22 cellular contexts compared by ENCODE assay signal in genomic region chr21:35178098-35178497, GRCh38.
"Had no signal": no experiment of that assay in that cellular context is flagged by ENCODE, and none has a peak within 500 bp of the region (broad histone marks: within the 10 kb centered on the region; RNA-seq: fewer than 3 reads in every experiment).

No MANE protein-coding gene starts in this region.

- H3K4me3 ChIP-seq: esophagus muscularis mucosa, left lung, lung, ovary, prostate gland, suprapubic skin, tibial artery, upper lobe of right lung had no signal

- DNase-seq: activated CD4-positive, alpha-beta T cell treated with anti-CD3 and anti-CD28 coated beads, Interleukin-2, amount 10 ng/mL, durations not matched to agents 7 days and 5 days; activated CD4-positive, CD25-positive, alpha-beta regulatory T cell treated with anti-CD3 and anti-CD28 coated beads, Interleukin-2, amount 50 U/mL, for 72 hours; activated CD8-positive, alpha-beta memory T cell treated with anti-CD3 and anti-CD28 coated beads, Interleukin-2, amount 10 ng/mL, durations not matched to agents 7 days and 5 days; activated gamma-delta T cell treated with Interleukin-2 at 50 U/mL for 16 hours; activated naive CD8-positive, alpha-beta T cell treated with anti-CD3 and anti-CD28 coated beads, Interleukin-2, amount 50 U/mL, for 24 hours; amygdala; endodermal cell; left lung; naive B cell; nephron progenitor cell; ovary; retina; stimulated activated CD4-positive, alpha-beta T cell treated with anti-CD3 and anti-CD28 coated beads, Interleukin-15, amount 100 ng/mL, for 24 hours; stimulated activated CD4-positive, alpha-beta T cell treated with anti-CD3 and anti-CD28 coated beads, Interleukin-2, amount 100 ng/mL, for 24 hours; stimulated activated naive CD4-positive, alpha-beta T cell; tibial artery; upper lobe of right lung had no signal

- H3K9me3 ChIP-seq: esophagus muscularis mucosa, left lung, ovary, prostate gland, suprapubic skin, tibial artery, upper lobe of right lung had no signal

- H3K27ac ChIP-seq: esophagus muscularis mucosa, left lung, ovary, prostate gland, suprapubic skin, tibial artery, upper lobe of right lung had no signal

- H3K27me3 ChIP-seq: esophagus muscularis mucosa, left lung, ovary, suprapubic skin, tibial artery, upper lobe of right lung had no signal

- ATAC-seq: activated CD8-positive, alpha-beta memory T cell treated with anti-CD3 and anti-CD28 coated beads, Interleukin-2, amount 10 ng/mL, durations not matched to agents 7 days and 5 days; left lung; sciatic nerve; upper lobe of right lung had no signal

- H3K36me3 ChIP-seq: esophagus muscularis mucosa, left lung, ovary, prostate gland, suprapubic skin, tibial artery, upper lobe of right lung had no signal

- H3K4me1 ChIP-seq: esophagus muscularis mucosa, left lung, prostate gland, suprapubic skin, tibial artery, upper lobe of right lung had no signal
